In the genomic region with DNA sequence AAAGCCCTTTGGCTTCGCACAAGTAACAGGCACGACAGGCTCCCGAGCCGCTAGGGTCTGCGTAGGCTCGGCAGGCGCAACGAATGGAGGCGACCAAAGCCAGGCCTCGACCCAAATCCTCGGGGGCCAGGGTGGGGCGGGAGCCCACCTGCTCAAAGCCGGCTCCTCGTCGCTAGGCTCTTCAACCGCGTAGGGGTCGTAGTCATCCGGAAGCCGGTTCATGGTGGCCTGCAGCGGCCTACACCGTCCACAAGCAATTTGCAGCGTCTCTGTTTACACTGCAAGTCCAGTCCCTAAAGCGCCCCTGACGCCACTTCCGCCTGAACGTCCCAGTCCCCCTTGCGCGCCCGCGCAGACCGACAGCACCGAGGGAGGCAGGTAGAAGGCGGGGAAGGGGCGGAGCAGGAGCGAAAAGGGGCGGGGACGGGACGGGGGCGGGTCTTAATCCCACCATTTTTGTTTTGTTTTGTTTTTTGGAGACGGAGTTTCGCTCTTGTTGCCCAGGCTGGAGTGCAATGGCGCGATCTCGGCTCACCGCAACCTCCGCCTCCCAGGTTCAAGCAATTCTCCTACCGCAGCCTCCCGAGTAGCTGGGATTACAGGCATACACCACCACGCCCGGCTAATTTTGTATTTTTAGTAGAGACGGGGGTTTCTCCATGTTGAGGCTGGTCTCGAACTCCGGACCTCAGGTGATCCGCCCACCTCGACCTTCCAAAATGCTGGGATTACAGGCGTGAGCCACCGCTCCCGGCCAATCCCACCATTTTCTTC, we compare ENCODE assay signal across 8 cellular contexts. TPM values are rescaled to one million over a fixed set of nuclear protein-coding genes. Genes with fewer than 3 reads are reported as not detected.
DNase-seq lines count a peak whose midpoint lies in the region; ATAC-seq, FAIRE-seq and TF ChIP-seq lines count a peak whose summit lies in the region.

A gene with protein sequence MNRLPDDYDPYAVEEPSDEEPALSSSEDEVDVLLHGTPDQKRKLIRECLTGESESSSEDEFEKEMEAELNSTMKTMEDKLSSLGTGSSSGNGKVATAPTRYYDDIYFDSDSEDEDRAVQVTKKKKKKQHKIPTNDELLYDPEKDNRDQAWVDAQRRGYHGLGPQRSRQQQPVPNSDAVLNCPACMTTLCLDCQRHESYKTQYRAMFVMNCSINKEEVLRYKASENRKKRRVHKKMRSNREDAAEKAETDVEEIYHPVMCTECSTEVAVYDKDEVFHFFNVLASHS (minus strand): TSS at position 295 of the 774 bp plus-strand sequence. CDS start 73 bp downstream, at position 222.

- peak within 1 kb of the TSS; percentile 73 for H2AK5ac ChIP-seq in trophoblast cell (ENCODE audit: low read length)

- H2BK12ac ChIP-seq in trophoblast cell (ENCODE audit: low read length), result peak within 1 kb of the TSS; percentile 79

- peak within 1 kb of the TSS; percentile 54 for H3K27ac ChIP-seq in trophoblast cell (ENCODE audit: low read depth, low read length)
- H3K27ac ChIP-seq in upper lobe of left lung, result peak within 1 kb of the TSS; percentile 92 to 99 (median 98)

- peak within 1 kb of the TSS; percentile 79 for H4K8ac ChIP-seq in trophoblast cell (ENCODE audit: low read depth, low read length)

- H3K9ac ChIP-seq in trophoblast cell (ENCODE audit: low read length), result peak within 1 kb of the TSS; percentile 91

- peak; percentile 98 for DNase-seq in HAP-1 (ENCODE audit: low spot score in 2 of 2)
- peak; percentile 90 for DNase-seq in NCI-H226
- peak; percentile 98 for DNase-seq in activated effector memory CD4-positive, alpha-beta T cell treated with anti-CD3 and anti-CD28 coated beads, Interleukin-2, amount 50 U/mL, for 16 hours
- peak; percentile 98 for DNase-seq in glomerular visceral epithelial cell (ENCODE audit: extremely low spot score)
- DNase-seq in trophoblast cell, result peak; percentile 97
- peak; percentile 96 to 100 for DNase-seq in upper lobe of left lung
- no peak for DNase-seq in stimulated activated naive CD4-positive, alpha-beta T cell (lab: John Stamatoyannopoulos, UW)

- H3K79me2 ChIP-seq in trophoblast cell (ENCODE audit: control insufficient read depth, insufficient read depth, low read length, poor library complexity), result peaks cover 7% of the 10 kb centered on the region

- H3K4me2 ChIP-seq in trophoblast cell (ENCODE audit: low read length), result peak within 1 kb of the TSS; percentile 70

- H2BK5ac ChIP-seq in trophoblast cell (ENCODE audit: low read depth, low read length, poor library complexity), result peak within 1 kb of the TSS; percentile 11

- peak within 1 kb of the TSS; percentile 54 for H3K18ac ChIP-seq in trophoblast cell (ENCODE audit: low read length)

- peak in 3 of 4 donors; percentile 94 to 97 (median 95) for TF ChIP-seq POLR2A in upper lobe of left lung (IDR thresholded peaks at IDR 0.05)

- ATAC-seq in upper lobe of left lung (ENCODE audit: low FRiP score in 2 of 2), result peak; percentile 99 to 100

- peak; percentile 66 for FAIRE-seq in G401.6 (lab: Jason Lieb, UNC)

- peak within 1 kb of the TSS; percentile 39 for H2AFZ ChIP-seq in trophoblast cell (ENCODE audit: insufficient read depth, low read length, poor library complexity)

- H3K9me3 ChIP-seq in HAP-1 (no peaks in the 10 kb centered on the region), trophoblast cell (ENCODE audit: insufficient read depth, low read depth, low read length) (no peaks in the 10 kb centered on the region), upper lobe of left lung (no peaks in the 10 kb centered on the region)

- peak within 1 kb of the TSS; percentile 93 for H3K4me3 ChIP-seq in HAP-1
- peak within 1 kb of the TSS; percentile 88 for H3K4me3 ChIP-seq in trophoblast cell (ENCODE audit: low read depth, low read length)
- peak within 1 kb of the TSS; percentile 69 to 94 (median 85) for H3K4me3 ChIP-seq in upper lobe of left lung

- peak within 1 kb of the TSS; percentile 46 for H3K4ac ChIP-seq in trophoblast cell (ENCODE audit: low read depth, low read length)

- peaks cover 4% of the 10 kb centered on the region; the same call in 1 of the 2 replicates for H3K4me1 ChIP-seq in HAP-1
- H3K4me1 ChIP-seq in trophoblast cell (ENCODE audit: control insufficient read depth in 1 of 2, insufficient read depth in 2 of 2, low read length in 2 of 2), result peaks cover 8 to 14% of the 10 kb centered on the region in 2 experiments
- peaks cover 16 to 24% (median 17%) of the 10 kb centered on the region in 4 donors for H3K4me1 ChIP-seq in upper lobe of left lung

- H4K91ac ChIP-seq in trophoblast cell (ENCODE audit: low read depth, low read length), result peak within 1 kb of the TSS; percentile 82

- H3K14ac ChIP-seq in trophoblast cell (ENCODE audit: low read length), result peak within 1 kb of the TSS; percentile 83

- WGBS in trophoblast cell (ENCODE audit: extremely low coverage, insufficient coverage, insufficient read length), result no CpG with 5 or more reads among the region's 59 CpGs
- WGBS in upper lobe of left lung, 2 donors, result 2% methylated on average over 35 to 57 of the region's 59 CpGs

- H3K27me3 ChIP-seq in HAP-1 (ENCODE audit: low read depth) (no peaks in the 10 kb centered on the region), trophoblast cell (ENCODE audit: insufficient read depth, low read length) (no peaks in the 10 kb centered on the region), upper lobe of left lung (no peaks in the 10 kb centered on the region)

- H3K23ac ChIP-seq in trophoblast cell (ENCODE audit: low read length), result peak within 1 kb of the TSS; percentile 82

- H2BK120ac ChIP-seq in trophoblast cell (ENCODE audit: insufficient read depth, low read length, poor library complexity), result peak within 1 kb of the TSS; percentile 78

- H4K12ac ChIP-seq in trophoblast cell (ENCODE audit: low read depth, low read length), result peak within 1 kb of the TSS; percentile 78

- peak in 1 of 4 donors; percentile 53 for TF ChIP-seq EP300 in upper lobe of left lung (IDR thresholded peaks at IDR 0.05)

- H3K36me3 ChIP-seq in HAP-1 (replicated peaks), result no peaks in the 10 kb centered on the region; the same call in 1 of the 2 replicates
- H3K36me3 ChIP-seq in trophoblast cell (ENCODE audit: control insufficient read depth in 1 of 2, insufficient read depth in 2 of 2, low read length in 2 of 2), result peaks cover 3 to 9% of the 10 kb centered on the region in 2 experiments
- H3K36me3 ChIP-seq in upper lobe of left lung, result peaks cover 8 to 24% (median 11%) of the 10 kb centered on the region in 4 donors

- peaks cover 7% of the 10 kb centered on the region for H3K79me1 ChIP-seq in trophoblast cell (ENCODE audit: low read length)

- in situ Hi-C loops in HAP-1 (cut with MboI; ENCODE audit: low sequenced_read_pairs), result no loop called here

- TF ChIP-seq CTCF in upper lobe of left lung (IDR thresholded peaks at IDR 0.05), result peak in 5 of 6 experiments; percentile 17 to 48 (median 37)

RNA-seq across cellular contexts. Expression of the gene that starts here (rescaled TPM):
- polyA plus RNA-seq in trophoblast cell (2013), result 42.4 and 42.7 TPM in 2 replicates
- 10 to 100 TPM; 12.5 to 30.6 (median 27.6) TPM for total RNA-seq in upper lobe of left lung

Comparison
In these comparisons a context has a peak if more than half of its experiments do, and no peak if none do; other contexts are left out.
1. DNase-seq: peak in HAP-1 (2 of 2), NCI-H226 (single experiment), activated effector memory CD4-positive, alpha-beta T cell treated with anti-CD3 and anti-CD28 coated beads, Interleukin-2, amount 50 U/mL, for 16 hours (single experiment), glomerular visceral epithelial cell (single experiment), trophoblast cell (2 of 2) and upper lobe of left lung (2 of 2); none in stimulated activated naive CD4-positive, alpha-beta T cell (0 of 6).
2. Peak in every context shown above with its lines, with median percentiles within 50 percentile points of each other: H3K4me3 ChIP-seq.